20 cellular contexts compared by ENCODE assay signal in the genomic region with DNA sequence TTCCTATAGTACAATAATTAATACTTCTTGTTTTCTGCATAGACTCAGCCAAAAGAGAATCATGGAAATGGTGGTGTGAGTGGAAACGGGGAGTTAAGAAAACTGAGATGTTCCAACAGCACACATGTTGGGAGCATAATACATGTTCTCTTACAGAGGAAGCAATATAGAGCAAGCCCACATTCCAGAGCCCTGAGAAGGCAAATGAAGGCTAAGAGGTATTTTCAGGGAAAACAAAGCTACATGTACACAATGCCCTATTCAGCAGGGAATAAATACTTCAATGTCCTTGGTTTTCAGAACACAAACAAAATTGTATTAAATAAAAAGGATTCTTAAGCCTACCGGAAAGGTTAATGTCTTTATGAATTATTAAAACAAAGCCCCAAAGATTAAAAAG. TPM values are rescaled to one million over a fixed set of nuclear protein-coding genes. Genes with fewer than 3 reads are reported as not detected.
A peak's percentile ranks its signal among the peaks of the same experiment; 100 is the strongest.
DNase-seq lines count a peak whose midpoint lies in the region; ATAC-seq and TF ChIP-seq lines count a peak whose summit lies in the region.
"Had no signal": no experiment of that assay in that cellular context is flagged by ENCODE, and none has a peak within 500 bp of the region (broad histone marks: within the 10 kb centered on the region; RNA-seq: fewer than 3 reads in every experiment).

No MANE protein-coding gene starts in this region.

- H3K36me3 ChIP-seq in PC-3 (ENCODE audit: low read depth, low read length) = no peaks in the 10 kb centered on the region
- H3K36me3 ChIP-seq: BLaER1 treated with 17β-estradiol and CSF1 and Interleukin-3, amounts not matched to agents 10 nM and 100 nM; Peyer's patch had no signal

- POLR2A ChIA-PET in PC-3 (lab: Charles Lee; ENCODE audit: unreplicated experiment) = no interaction called here

- intact Hi-C loops in PC-3 (cut with micrococcal nuclease) = no loop called here

- peaks cover 14% of the 10 kb centered on the region for H3K27me3 Mint-ChIP-seq in activated T-cell treated with anti-CD3 and anti-CD28 coated beads, Interleukin-2, amount 50 U/mL, for 72 hours (ENCODE audit: low read depth)

- DNase-seq in COLO829 (ENCODE audit: low spot score) = peak; percentile 66
- peak; percentile 19 for DNase-seq in PC-3
- peak; percentile 77 for DNase-seq in dermis blood vessel endothelial cell
- peak; percentile 20 for DNase-seq in glomerular endothelial cell (ENCODE audit: extremely low read depth, low read depth, low spot score)
- no peak for DNase-seq in activated T-cell treated with anti-CD3 and anti-CD28 coated beads, Interleukin-2, amount 50 U/mL, for 72 hours
- no peak for DNase-seq in GF-D8 (lab: John Stamatoyannopoulos, UW)
- no peak for DNase-seq in T1000 (lab: John Stamatoyannopoulos, UW)
- DNase-seq: CD8-positive, alpha-beta memory T cell; DND-41; GDM1; HCEC 1CT; NCI-H1048; NCI-H1436 treated with DMSO at 0.1 percent for 48 hours; NCI-H2081; NCI-H510A; Peyer's patch; Right ventricle myocardium superior had no signal

- H3K9me3 ChIP-seq in PC-3 (ENCODE audit: low read length) = no peaks in the 10 kb centered on the region
- H3K9me3 ChIP-seq: BLaER1 treated with 17β-estradiol and CSF1 and Interleukin-3, amounts not matched to agents 10 nM and 100 nM; Peyer's patch had no signal

- no peaks in the 10 kb centered on the region for H3K4me1 ChIP-seq in PC-3 (ENCODE audit: insufficient read depth, low read length)
- H3K4me1 ChIP-seq: Peyer's patch had no signal

- no peaks in the 10 kb centered on the region for H3K9me2 ChIP-seq in PC-3 (replicated peaks; ENCODE audit: low read length)

- no peak overlapping the region for H3K9ac ChIP-seq in PC-3 (ENCODE audit: low read length)
- H3K9ac ChIP-seq: BLaER1 treated with 17β-estradiol and CSF1 and Interleukin-3, amounts not matched to agents 10 nM and 100 nM; KMS-11 had no signal

- no peak overlapping the region for H2AFZ ChIP-seq in PC-3 (ENCODE audit: low read length)

- H4K20me1 ChIP-seq in PC-3 (ENCODE audit: low read length) = no peaks in the 10 kb centered on the region
- H4K20me1 ChIP-seq: BLaER1 treated with 17β-estradiol and CSF1 and Interleukin-3, amounts not matched to agents 10 nM and 100 nM had no signal

- H3K27ac Mint-ChIP-seq in activated T-cell treated with anti-CD3 and anti-CD28 coated beads, Interleukin-2, amount 50 U/mL, for 72 hours = no peak overlapping the region
- H3K27ac Mint-ChIP-seq: CD8-positive, alpha-beta memory T cell had no signal

- no peak overlapping the region for H3K4me3 ChIP-seq in PC-3 (ENCODE audit: low read length)
- H3K4me3 ChIP-seq: BLaER1 treated with 17β-estradiol and CSF1 and Interleukin-3, amounts not matched to agents 10 nM and 100 nM; Peyer's patch had no signal

- H3K27me3 ChIP-seq in PC-3 (ENCODE audit: low read length) = peaks cover 21% of the 10 kb centered on the region; the same call in 1 of the 2 replicates
- H3K27me3 ChIP-seq: BLaER1 treated with 17β-estradiol and CSF1 and Interleukin-3, amounts not matched to agents 10 nM and 100 nM; Peyer's patch had no signal

- CTCF ChIA-PET in PC-3 (lab: Charles Lee) = no interaction called here

- no peak for ATAC-seq in PC-3
- no peak for ATAC-seq in activated T-cell treated with anti-CD3 and anti-CD28 coated beads, Interleukin-2, amount 50 U/mL, for 72 hours (replicated peaks in 1 of 2)

- no peaks in the 10 kb centered on the region for H3K36me3 Mint-ChIP-seq in activated T-cell treated with anti-CD3 and anti-CD28 coated beads, Interleukin-2, amount 50 U/mL, for 72 hours (ENCODE audit: insufficient read depth in 2 of 2)

- H3F3A ChIP-seq in PC-3 (ENCODE audit: low read length, unreplicated experiment) = no peaks in the 10 kb centered on the region

- no peaks in the 10 kb centered on the region for H3K9me3 Mint-ChIP-seq in activated T-cell treated with anti-CD3 and anti-CD28 coated beads, Interleukin-2, amount 50 U/mL, for 72 hours
- H3K9me3 Mint-ChIP-seq: CD8-positive, alpha-beta memory T cell had no signal

- BruUV-seq in PC-3 (replicated peaks; lab: Mats Ljungman, UMichigan) = no TSS peak

- no peak overlapping the region for H3K4me3 Mint-ChIP-seq in activated T-cell treated with anti-CD3 and anti-CD28 coated beads, Interleukin-2, amount 50 U/mL, for 72 hours
- H3K4me3 Mint-ChIP-seq: CD8-positive, alpha-beta memory T cell had no signal

- H3K4me2 ChIP-seq in PC-3 (ENCODE audit: low read length) = no peak overlapping the region
- H3K4me2 ChIP-seq: BLaER1 treated with 17β-estradiol and CSF1 and Interleukin-3, amounts not matched to agents 10 nM and 100 nM; KMS-11 had no signal

- H3K79me2 ChIP-seq in PC-3 (ENCODE audit: low read length) = no peaks in the 10 kb centered on the region

- TF ChIP-seq CTCF in PC-3 (conservative IDR thresholded peaks at IDR 0.05; ENCODE audit: low read depth, low read length) = no peak

- H3K27ac ChIP-seq in PC-3 (ENCODE audit: low read length) = no peak overlapping the region
- H3K27ac ChIP-seq: BLaER1 treated with 17β-estradiol and CSF1 and Interleukin-3, amounts not matched to agents 10 nM and 100 nM; KMS-11; Peyer's patch had no signal

- no peaks in the 10 kb centered on the region for H3K4me1 Mint-ChIP-seq in activated T-cell treated with anti-CD3 and anti-CD28 coated beads, Interleukin-2, amount 50 U/mL, for 72 hours (ENCODE audit: low read depth)
- H3K4me1 Mint-ChIP-seq: CD8-positive, alpha-beta memory T cell had no signal

RNA-seq across cellular contexts. Expression of a gene that starts 35.1 kb away (rescaled TPM):
- 3.4 and 5.0 TPM in 2 replicates for total RNA-seq in PC-3 (2014; rRNA removed)
- 3.8 and 4.3 TPM in 2 replicates for total RNA-seq in dermis blood vessel endothelial cell
- total RNA-seq in glomerular endothelial cell = 4.1 and 6.4 TPM in 2 replicates
- 10 to 100 TPM in 1 of 2 donors, 1 to 10 TPM in 1; 8.4 to 14.5 TPM for total RNA-seq in activated T-cell treated with anti-CD3 and anti-CD28 coated beads, Interleukin-2, amount 50 U/mL, for 72 hours

RNA-seq across cellular contexts. Expression of a gene that starts 41.8 kb away (rescaled TPM):
- total RNA-seq in PC-3 (2014; rRNA removed) (0.04 TPM in 1 of 2 replicates, not detected in the other), dermis blood vessel endothelial cell (not detected in 2 replicates), glomerular endothelial cell (not detected in 2 replicates)
- total RNA-seq in activated T-cell treated with anti-CD3 and anti-CD28 coated beads, Interleukin-2, amount 50 U/mL, for 72 hours = not detected
- total RNA-seq: CD8-positive, alpha-beta memory T cell; M059J; Peyer's patch; Right ventricle myocardium superior had no signal

RNA-seq across cellular contexts. Expression of a gene that starts 57.4 kb away (rescaled TPM):
- total RNA-seq in PC-3 (2014; rRNA removed) (0.62 and 0.69 TPM in 2 replicates), dermis blood vessel endothelial cell (1.0 and 1.9 TPM in 2 replicates), glomerular endothelial cell (0.15 and 3.0 TPM in 2 replicates)
- total RNA-seq in activated T-cell treated with anti-CD3 and anti-CD28 coated beads, Interleukin-2, amount 50 U/mL, for 72 hours = 1 to 10 TPM; 2.0 to 2.7 TPM
- total RNA-seq: M059J had no signal

Comparison
In these comparisons a context has a peak if more than half of its experiments do, and no peak if none do; other contexts are left out.
1. DNase-seq: peak in COLO829 (single experiment), PC-3 (single experiment), dermis blood vessel endothelial cell (single experiment) and glomerular endothelial cell (single experiment); none in activated T-cell treated with anti-CD3 and anti-CD28 coated beads, Interleukin-2, amount 50 U/mL, for 72 hours (0 of 2), GF-D8 (single experiment) and T1000 (single experiment).